14 cellular contexts compared by ENCODE assay signal in the genomic region with DNA sequence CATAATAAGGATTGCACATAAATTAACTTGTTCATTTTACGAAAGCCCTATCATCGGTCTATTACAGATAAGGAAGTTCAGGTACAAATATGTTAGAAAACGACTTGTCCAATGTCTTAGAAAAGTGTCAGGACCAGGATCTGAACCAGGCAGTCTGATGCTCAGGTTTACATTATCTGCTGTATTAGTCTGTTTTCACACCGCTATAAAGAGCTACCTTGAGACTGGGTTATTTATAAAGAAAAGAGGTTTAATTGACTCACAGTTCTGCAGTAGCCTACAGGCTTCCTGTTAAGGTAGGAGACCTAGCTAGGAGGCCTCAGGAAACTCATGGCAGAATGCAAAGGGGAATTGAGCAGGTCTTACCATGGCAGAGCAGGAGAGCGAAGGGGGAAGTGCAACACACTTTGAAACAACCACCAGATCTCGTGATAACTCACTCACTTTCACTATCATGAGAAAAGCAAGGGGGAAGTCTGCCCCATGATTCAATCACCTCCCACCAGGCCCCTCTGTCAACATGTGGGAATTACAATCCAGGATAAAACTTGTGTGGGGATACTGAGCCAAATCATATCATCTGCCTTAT. TPM values are rescaled to one million over a fixed set of nuclear protein-coding genes. Genes with fewer than 3 reads are reported as not detected.
DNase-seq lines count a peak whose midpoint lies in the region; ATAC-seq and TF ChIP-seq lines count a peak whose summit lies in the region.
"Had no signal": no experiment of that assay in that cellular context is flagged by ENCODE, and none has a peak within 500 bp of the region (broad histone marks: within the 10 kb centered on the region; RNA-seq: fewer than 3 reads in every experiment).

No MANE protein-coding gene starts in this region.

- H3K9ac ChIP-seq in mesendoderm (ENCODE audit: low read length) = no peak overlapping the region

- no peaks in the 10 kb centered on the region for H3K36me3 ChIP-seq in mesendoderm (ENCODE audit: control insufficient read depth, insufficient read depth, low read length)
- H3K36me3 ChIP-seq: Peyer's patch had no signal

- WGBS in mesendoderm (ENCODE audit: extremely low coverage, insufficient coverage, low lambda C conversion rate) = no CpG with 5 or more reads among the region's 6 CpGs

- no peak overlapping the region for H4K8ac ChIP-seq in mesendoderm (ENCODE audit: low read depth, low read length)

- H3K4me2 ChIP-seq in mesendoderm (ENCODE audit: low read length) = no peak overlapping the region

- no peak overlapping the region for H3K18ac ChIP-seq in mesendoderm (ENCODE audit: low read length)

- H3K4me3 ChIP-seq in mesendoderm (ENCODE audit: low read length) = no peak overlapping the region
- H3K4me3 ChIP-seq: Peyer's patch had no signal

- CTCF ChIA-PET in HEK293T (lab: Yijun Ruan, JAX) = no interaction called here

- POLR2A ChIA-PET in HEK293T (lab: Yijun Ruan, JAX) = no interaction called here

- H3K23ac ChIP-seq in mesendoderm (ENCODE audit: low read length) = no peak overlapping the region

- DNase-seq in NOMO-1 treated with DMSO at 0.1 percent for 48 hours (lab: John Stamatoyannopoulos, UW; ENCODE audit: unreplicated experiment) = peak; percentile 70
- DNase-seq in mesendoderm = peak; percentile 16
- no peak for DNase-seq in cerebellum (ENCODE audit: low spot score)
- DNase-seq in HEK293T (ENCODE audit: extremely low spot score) = no peak
- no peak for DNase-seq in middle frontal gyrus (ENCODE audit: extremely low spot score, low spot score)
- no peak for DNase-seq in DMS79 (lab: John Stamatoyannopoulos, UW)
- DNase-seq: activated CD8-positive, alpha-beta memory T cell treated with anti-CD3 and anti-CD28 coated beads, Interleukin-2, amount 10 ng/mL, durations not matched to agents 7 days and 5 days; DMS 273 treated with DMSO at 0.1 percent for 48 hours; foreskin keratinocyte; NCI-H2171 treated with DMSO at 0.1 percent for 48 hours; Peyer's patch; stimulated activated CD4-positive, alpha-beta T cell treated with anti-CD3 and anti-CD28 coated beads, Interleukin-2, amount 100 ng/mL, for 24 hours had no signal

- no peak overlapping the region for H3K56ac ChIP-seq in mesendoderm (ENCODE audit: low read length)

- no peaks in the 10 kb centered on the region for H3K4me1 ChIP-seq in mesendoderm (ENCODE audit: control insufficient read depth, low read depth, low read length)
- H3K4me1 ChIP-seq: Peyer's patch had no signal

- no peaks in the 10 kb centered on the region for H3K27me3 ChIP-seq in mesendoderm (ENCODE audit: insufficient read depth, low read length, poor library complexity)
- H3K27me3 ChIP-seq: foreskin keratinocyte, Peyer's patch had no signal

- no peak overlapping the region for H3K4ac ChIP-seq in mesendoderm (ENCODE audit: low read depth, low read length)

- no peak overlapping the region for H2BK5ac ChIP-seq in mesendoderm (ENCODE audit: low read length)

- H3K79me2 ChIP-seq in mesendoderm (ENCODE audit: control insufficient read depth, insufficient read depth, low read length) = no peaks in the 10 kb centered on the region

- H3K79me1 ChIP-seq in mesendoderm (ENCODE audit: low read length) = no peaks in the 10 kb centered on the region

- ATAC-seq in GM18868 (IDR thresholded peaks at IDR 0.05; ENCODE audit: unreplicated experiment) (peak; percentile 79), HG02852 (IDR thresholded peaks at IDR 0.05; ENCODE audit: unreplicated experiment) (peak; percentile 71)
- ATAC-seq: activated CD8-positive, alpha-beta memory T cell treated with anti-CD3 and anti-CD28 coated beads, Interleukin-2, amount 10 ng/mL, durations not matched to agents 7 days and 5 days; foreskin keratinocyte had no signal

- H2BK15ac ChIP-seq in mesendoderm (replicated peaks; ENCODE audit: low read depth) = no peak overlapping the region

- no peak overlapping the region for H4K5ac ChIP-seq in mesendoderm (ENCODE audit: low read length)

- no peak overlapping the region for H2AK5ac ChIP-seq in mesendoderm (ENCODE audit: low read length)

- H3K27ac ChIP-seq in mesendoderm (ENCODE audit: low read depth, low read length) = no peak overlapping the region
- H3K27ac ChIP-seq: foreskin keratinocyte, Peyer's patch had no signal

- no peak overlapping the region for H2BK120ac ChIP-seq in mesendoderm (ENCODE audit: low read depth, low read length)

TF ChIP-seq in HEK293T, 16 proteins besides CTCF, POLR2A, EP300 and RAD21:
- no peak for TF ChIP-seq ARNT (IDR thresholded peaks at IDR 0.05)
- TF ChIP-seq NFRKB (IDR thresholded peaks at IDR 0.05) = no peak
- TF ChIP-seq ZNF384 (IDR thresholded peaks at IDR 0.05) = no peak
- no peak for TF ChIP-seq CTBP1 (IDR thresholded peaks at IDR 0.05; ENCODE audit: borderline replicate concordance)
- no peak for TF ChIP-seq PKNOX1 (IDR thresholded peaks at IDR 0.05)
- no peak for TF ChIP-seq FOXK2 (IDR thresholded peaks at IDR 0.05)
- no peak for TF ChIP-seq LEF1 (IDR thresholded peaks at IDR 0.05; ENCODE audit: borderline replicate concordance)
- TF ChIP-seq FOXA1 (IDR thresholded peaks at IDR 0.05) = no peak
- no peak for TF ChIP-seq L3MBTL2 (conservative IDR thresholded peaks at IDR 0.05)
- no peak for TF ChIP-seq SUZ12 (IDR thresholded peaks at IDR 0.05)
TF ChIP-seq in HEK293T: peak in this region for 0.

RNA-seq across cellular contexts. Expression of gene GOLIM4, which starts 45.8 kb away (rescaled TPM):
- polyA plus RNA-seq in mesendoderm (2013, experiment 1 of 2) = 29.3 TPM
- polyA plus RNA-seq in mesendoderm (2013, experiment 2 of 2) = 28.5 TPM
- 36.6 TPM for total RNA-seq in cerebellum

Comparison
In these comparisons a context has a peak if more than half of its experiments do, and no peak if none do; other contexts are left out.
1. DNase-seq: peak in NOMO-1 treated with DMSO at 0.1 percent for 48 hours (single experiment) and mesendoderm (single experiment); none in cerebellum (single experiment), HEK293T (single experiment), middle frontal gyrus (single experiment) and DMS79 (single experiment).